Comparison of ENCODE assay signal across 11 cellular contexts in the genomic region with DNA sequence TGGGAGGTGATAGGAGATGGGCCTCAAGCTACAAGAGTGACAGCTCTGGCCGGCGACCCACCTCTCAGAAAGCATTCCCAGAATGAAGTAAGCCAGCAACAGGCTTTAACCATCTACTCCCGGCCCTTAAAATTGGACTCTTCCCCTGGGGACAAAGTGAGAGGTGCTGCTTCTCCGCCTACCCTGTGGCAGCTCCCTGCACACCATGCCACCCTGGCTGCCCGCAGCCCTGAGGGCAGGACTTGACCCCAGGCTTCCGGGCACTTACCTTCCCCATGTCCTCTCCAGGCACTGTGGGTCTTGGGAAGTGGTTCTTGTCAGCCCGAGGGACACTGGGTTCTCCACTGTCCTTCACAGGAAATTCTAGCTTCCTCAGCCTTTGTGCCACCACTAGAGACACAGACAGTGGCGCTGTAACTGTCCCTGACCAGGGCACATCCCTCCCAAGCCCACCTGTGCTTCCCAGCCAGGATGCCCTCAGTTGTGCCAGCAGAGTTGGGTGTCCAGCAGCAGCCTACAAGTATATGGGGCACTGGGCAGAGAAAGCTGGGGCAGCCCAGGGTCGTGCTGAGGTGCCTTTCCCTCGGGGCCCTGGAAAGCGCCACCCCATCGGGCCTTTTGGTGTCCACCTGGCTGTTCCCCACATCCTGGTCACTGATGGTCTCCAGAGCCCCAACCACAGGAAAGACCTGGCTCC. TPM values are rescaled to one million over a fixed set of nuclear protein-coding genes. Genes with fewer than 3 reads are reported as not detected.
DNase-seq lines count a peak whose midpoint lies in the region; ATAC-seq, FAIRE-seq and TF ChIP-seq lines count a peak whose summit lies in the region.
"Had no signal": no experiment of that assay in that cellular context is flagged by ENCODE, and none has a peak within 500 bp of the region (broad histone marks: within the 10 kb centered on the region; RNA-seq: fewer than 3 reads in every experiment).

No MANE protein-coding gene starts in this region.

- no peaks in the 10 kb centered on the region for H3K27me3 Mint-ChIP-seq in CD4-positive, CD25-positive, alpha-beta regulatory T cell

- no peak for TF ChIP-seq EP300 in sigmoid colon (IDR thresholded peaks at IDR 0.05)

- intact Hi-C loops in adrenal gland (cut with DNase I) (no loop called here), left lung (cut with DNase I) (no loop called here), sigmoid colon (cut with DNase I) (no loop called here)

- H3K27ac ChIP-seq in CD4-positive, CD25-positive, alpha-beta regulatory T cell (ENCODE audit: insufficient read depth, low read length, poor library complexity, severe bottlenecking): no peak overlapping the region
- peak overlapping the region; percentile 10 to 99 (median 93) for H3K27ac ChIP-seq in adrenal gland
- peak overlapping the region; percentile 88 to 93 for H3K27ac ChIP-seq in left lung
- peak overlapping the region; percentile 89 to 96 (median 92) for H3K27ac ChIP-seq in sigmoid colon
- H3K27ac ChIP-seq in small intestine (ENCODE audit: low read depth in 1 of 2, low read length in 1 of 2): peak overlapping the region in 1 of 2 donors; percentile 97

- no peak for ATAC-seq in CD4-positive, CD25-positive, alpha-beta regulatory T cell (ENCODE audit: low read depth in 2 of 2)
- no peak for ATAC-seq in left lung
- ATAC-seq in HG02852 (IDR thresholded peaks at IDR 0.05; ENCODE audit: unreplicated experiment): no peak

- H3K4me3 Mint-ChIP-seq in CD4-positive, CD25-positive, alpha-beta regulatory T cell: no peak overlapping the region
- H3K4me3 Mint-ChIP-seq: H9 had no signal

- H3K9me3 Mint-ChIP-seq in CD4-positive, CD25-positive, alpha-beta regulatory T cell: no peaks in the 10 kb centered on the region
- H3K9me3 Mint-ChIP-seq: H9 had no signal

- H3K36me3 Mint-ChIP-seq in CD4-positive, CD25-positive, alpha-beta regulatory T cell: peaks cover 29% of the 10 kb centered on the region

- no peak for FAIRE-seq in small intestine (lab: Jason Lieb, UNC)

- peaks cover 41% of the 10 kb centered on the region for H3K36me3 ChIP-seq in CD4-positive, CD25-positive, alpha-beta regulatory T cell (ENCODE audit: control insufficient read depth, insufficient read depth, low read length)
- H3K36me3 ChIP-seq in adrenal gland (replicated peaks in 1 of 2) (peaks cover 0 to 19% of the 10 kb centered on the region in 2 donors), left lung (peaks cover 0 to 24% of the 10 kb centered on the region in 2 donors), sigmoid colon (peaks cover 0 to 26% (median 8%) of the 10 kb centered on the region in 4 donors), small intestine (ENCODE audit: control insufficient read depth in 2 of 2, insufficient read depth in 2 of 2, low read length in 2 of 2) (peaks cover 0 to 5% of the 10 kb centered on the region in 2 donors)

- TF ChIP-seq CTCF in adrenal gland (IDR thresholded peaks at IDR 0.05) (no peak), left lung (IDR thresholded peaks at IDR 0.05) (no peak), sigmoid colon (IDR thresholded peaks at IDR 0.05) (no peak)

- peak overlapping the region in 2 of 3 donors; percentile 84 to 86 for H3K27ac Mint-ChIP-seq in CD4-positive, CD25-positive, alpha-beta regulatory T cell

- H3K4me1 Mint-ChIP-seq in CD4-positive, CD25-positive, alpha-beta regulatory T cell: peaks cover 0 to 17% (median 7%) of the 10 kb centered on the region in 4 donors

- no peak for DNase-seq in CD4-positive, CD25-positive, alpha-beta regulatory T cell
- DNase-seq in adrenal gland (peak in 1 of 7 donors; percentile 73), left lung (no peak), sigmoid colon (peak; percentile 69), inferior parietal cortex (ENCODE audit: extremely low spot score) (no peak), small intestine (no peak)
- no peak for DNase-seq in effector CD8-positive, alpha-beta T cell (lab: John Stamatoyannopoulos, UW)
- DNase-seq: BE2C, H9, MG63 had no signal

- TF ChIP-seq POLR2A in adrenal gland (IDR thresholded peaks at IDR 0.05): no peak
- TF ChIP-seq POLR2A in sigmoid colon (IDR thresholded peaks at IDR 0.05): no peak

- H3K4me1 ChIP-seq in CD4-positive, CD25-positive, alpha-beta regulatory T cell (ENCODE audit: control insufficient read depth, insufficient read depth, low read length, poor library complexity, severe bottlenecking): no peaks in the 10 kb centered on the region
- H3K4me1 ChIP-seq in adrenal gland (replicated peaks in 1 of 2): peaks cover 48 to 65% of the 10 kb centered on the region in 2 donors
- H3K4me1 ChIP-seq in left lung: peaks cover 36 to 40% of the 10 kb centered on the region in 2 donors
- H3K4me1 ChIP-seq in sigmoid colon: peaks cover 0 to 62% (median 61%) of the 10 kb centered on the region in 4 donors
- H3K4me1 ChIP-seq in small intestine (ENCODE audit: control insufficient read depth in 2 of 2, insufficient read depth in 1 of 2, low read depth in 1 of 2, low read length in 1 of 2): no peaks in the 10 kb centered on the region

- WGBS in adrenal gland, 4 donors: 63 to 84% (median 78%) methylated on average over 9 to 12 of the region's 12 CpGs
- 88 to 90% methylated on average over 12 of the region's 12 CpGs for WGBS in sigmoid colon, 2 donors
- 80 to 89% (median 82%) methylated on average over 12 of the region's 12 CpGs for WGBS in small intestine, 3 donors

- no peaks in the 10 kb centered on the region for H3K9me3 ChIP-seq in CD4-positive, CD25-positive, alpha-beta regulatory T cell (ENCODE audit: control insufficient read depth in 2 of 2, low read length in 2 of 2)
- no peaks in the 10 kb centered on the region for H3K9me3 ChIP-seq in adrenal gland (replicated peaks in 1 of 3)
- H3K9me3 ChIP-seq in left lung: no peaks in the 10 kb centered on the region
- H3K9me3 ChIP-seq in sigmoid colon: no peaks in the 10 kb centered on the region
- no peaks in the 10 kb centered on the region for H3K9me3 ChIP-seq in small intestine (ENCODE audit: control insufficient read depth, low read depth)
- H3K9me3 ChIP-seq: BE2C, MG63 had no signal

- no peaks in the 10 kb centered on the region for H3K27me3 ChIP-seq in CD4-positive, CD25-positive, alpha-beta regulatory T cell (ENCODE audit: control insufficient read depth, insufficient read depth, low read length)
- H3K27me3 ChIP-seq in adrenal gland (no peaks in the 10 kb centered on the region), left lung (no peaks in the 10 kb centered on the region), sigmoid colon (no peaks in the 10 kb centered on the region), small intestine (ENCODE audit: control insufficient read depth in 2 of 2, insufficient read depth in 2 of 2, low read length in 2 of 2) (no peaks in the 10 kb centered on the region)
- H3K27me3 ChIP-seq: BE2C, MG63 had no signal

- H3K4me3 ChIP-seq in CD4-positive, CD25-positive, alpha-beta regulatory T cell (ENCODE audit: low read depth, low read length): no peak overlapping the region
- H3K4me3 ChIP-seq in adrenal gland (no peak overlapping the region), left lung (no peak overlapping the region), sigmoid colon (no peak overlapping the region), small intestine (ENCODE audit: low read depth in 1 of 2, low read length in 2 of 2) (no peak overlapping the region)
- H3K4me3 ChIP-seq: MG63 had no signal

RNA-seq across cellular contexts. Expression of a gene that starts 28.9 kb away (rescaled TPM):
- 45.9 TPM for total RNA-seq in CD4-positive, CD25-positive, alpha-beta regulatory T cell
- 10 to 100 TPM; 16.5 to 23.7 (median 21.4) TPM for polyA plus RNA-seq in CD4-positive, CD25-positive, alpha-beta regulatory T cell
- 10 to 100 TPM; 16.8 to 58.1 (median 32.2) TPM for total RNA-seq in adrenal gland
- polyA plus RNA-seq in adrenal gland: 10 to 100 TPM; 10.3 to 37.7 (median 12.8) TPM
- 10 to 100 TPM; 28.1 to 28.8 TPM for total RNA-seq in left lung
- total RNA-seq in sigmoid colon: 10 to 100 TPM; 13.5 to 16.0 (median 14.8) TPM
- 10 to 100 TPM in 2 of 3 donors, 1 to 10 TPM in 1; 9.0 to 17.8 (median 14.9) TPM for polyA plus RNA-seq in sigmoid colon
- polyA plus RNA-seq in small intestine: 10 to 100 TPM in 2 of 3 donors, 1 to 10 TPM in 1; 9.5 to 16.5 (median 12.3) TPM
